Comparison of ENCODE assay signal across 1 cellular context in genomic region chr1:16795119-16795518, GRCh38. TPM values are rescaled to one million over a fixed set of nuclear protein-coding genes. Genes with fewer than 3 reads are reported as not detected.
"Had no signal": no experiment of that assay in that cellular context is flagged by ENCODE, and none has a peak within 500 bp of the region (broad histone marks: within the 10 kb centered on the region; RNA-seq: fewer than 3 reads in every experiment).

No MANE protein-coding gene starts in this region.

RNA-seq across cellular contexts. Expression of gene RNU1-4, which starts 54.8 kb away (rescaled TPM):
- total RNA-seq: LHCN-M2 had no signal
